ENCODE assay signal across 2 cellular contexts in genomic region chr22:39292002-39292401, GRCh38.
TF ChIP-seq lines count a peak whose summit lies in the region.

No MANE protein-coding gene starts in this region.

TF ChIP-seq in Ishikawa, 13 proteins besides CTCF, POLR2A, EP300 and RAD21:
- TF ChIP-seq EGR1 (IDR thresholded peaks at IDR 0.05) (peak; percentile 85), ZBTB7A (IDR thresholded peaks at IDR 0.05; ENCODE audit: low read depth) (0 out of 2 replicates have a peak, but pooled peaks have one; percentile 25), USF1 (IDR thresholded peaks at IDR 0.05) (no peak; the same call in 1 of the 2 replicates), FOXM1 (IDR thresholded peaks at IDR 0.05; ENCODE audit: borderline replicate concordance, low read depth) (no peak; the same call in 1 of the 2 replicates), TCF12 (IDR thresholded peaks at IDR 0.05; ENCODE audit: low read depth) (peak; percentile 86; the same call in 1 of the 2 replicates), CEBPB (IDR thresholded peaks at IDR 0.05) (no peak), NFIC (IDR thresholded peaks at IDR 0.05) (peak; percentile 97), TEAD4 (IDR thresholded peaks at IDR 0.05) (peak; percentile 99), REST (IDR thresholded peaks at IDR 0.05; ENCODE audit: low read depth) (no peak), CREB1 (IDR thresholded peaks at IDR 0.05; ENCODE audit: low read depth) (no peak), YY1 (IDR thresholded peaks at IDR 0.05; ENCODE audit: low read depth) (peak; percentile 45; the same call in 1 of the 2 replicates), TAF1 (IDR thresholded peaks at IDR 0.05; ENCODE audit: low read depth) (0 out of 2 replicates have a peak, but pooled peaks have one; percentile 41), MAX (IDR thresholded peaks at IDR 0.05) (peak; percentile 71; the same call in 1 of the 2 replicates)

TF ChIP-seq in H1, 55 proteins besides CTCF, POLR2A, EP300 and RAD21:
- TF ChIP-seq ATF3 (IDR thresholded peaks at IDR 0.05; ENCODE audit: insufficient read depth, low read depth, low read length) (no peak), TEAD4 (IDR thresholded peaks at IDR 0.05; ENCODE audit: low read depth, low read length) (peak; percentile 48; the same call in 1 of the 2 replicates)
